8 cellular contexts compared by ENCODE assay signal in the genomic region with DNA sequence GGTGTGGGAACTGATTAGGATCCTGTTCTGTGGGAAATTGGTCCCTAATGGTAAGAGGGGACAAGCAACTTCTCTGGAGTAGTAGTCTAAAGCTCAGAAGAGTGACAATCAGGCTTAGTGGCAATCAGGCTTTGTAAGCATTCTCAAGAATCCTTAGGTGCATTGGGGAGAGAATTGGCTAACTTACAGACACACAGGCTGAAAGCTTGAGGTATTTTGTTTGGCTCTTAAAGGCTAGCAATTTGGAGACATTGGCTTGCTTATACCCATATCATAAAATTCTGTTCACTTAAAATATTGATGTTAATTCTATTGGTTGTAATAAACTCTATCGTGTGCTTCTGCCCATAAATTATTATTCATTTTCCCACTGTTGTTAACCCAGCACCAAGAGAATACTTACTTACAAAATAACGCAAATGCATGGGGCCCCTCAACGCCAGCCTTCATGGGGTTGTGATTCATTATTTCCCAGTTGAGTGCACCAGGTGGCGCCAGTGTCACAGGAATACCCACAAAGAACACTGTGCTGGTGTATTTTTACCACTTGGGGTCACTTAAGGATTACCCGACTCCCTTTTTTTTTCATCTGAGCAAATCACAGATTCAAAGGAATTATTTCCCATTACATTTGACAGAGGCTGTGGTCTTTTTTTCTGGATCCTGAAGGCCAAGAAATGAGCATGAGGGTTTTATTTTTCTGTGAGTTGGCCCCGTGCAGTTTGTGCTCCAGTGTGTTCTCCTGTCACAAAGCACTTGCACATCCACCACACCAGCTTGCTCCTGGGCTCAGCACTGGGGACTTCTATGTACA. TPM values are rescaled to one million over a fixed set of nuclear protein-coding genes. Genes with fewer than 3 reads are reported as not detected.
DNase-seq lines count a peak whose midpoint lies in the region; ATAC-seq and TF ChIP-seq lines count a peak whose summit lies in the region.

No MANE protein-coding gene starts in this region.

- peaks cover 12% of the 10 kb centered on the region for H3F3A ChIP-seq in neural progenitor cell (ENCODE audit: low read depth)

- H3K9me3 Mint-ChIP-seq in neural progenitor cell: peaks cover 13% of the 10 kb centered on the region

- H3K27me3 ChIP-seq in neural progenitor cell (no peaks in the 10 kb centered on the region), testis (no peaks in the 10 kb centered on the region)

- intact Hi-C loops in testis (cut with DNase I; ENCODE audit: low total_unique reads): loop anchor here (10.0 kb wide), 1 partner anchor 968 kb away; no protein-coding TSS in a partner anchor

- peak; percentile 78 for ATAC-seq in HG03280 (IDR thresholded peaks at IDR 0.05; ENCODE audit: unreplicated experiment)

- H3K36me3 ChIP-seq in neural progenitor cell (peaks cover 9% of the 10 kb centered on the region), testis (ENCODE audit: low read depth, missing control alignments) (no peaks in the 10 kb centered on the region)

- peak; percentile 91 for TF ChIP-seq CTCF in fibroblast of mammary gland (conservative IDR thresholded peaks at IDR 0.05; ENCODE audit: control insufficient read depth, insufficient read depth, low read depth, low read length)
- TF ChIP-seq CTCF in neural progenitor cell (IDR thresholded peaks at IDR 0.05): peak; percentile 100
- TF ChIP-seq CTCF in testis (IDR thresholded peaks at IDR 0.05): peak; percentile 84 to 94 (median 91)

- no peaks in the 10 kb centered on the region for H4K20me1 ChIP-seq in neural progenitor cell (ENCODE audit: low read depth)

- WGBS in testis, 2 donors: 16 to 20% methylated on average over 6 of the region's 6 CpGs

- TF ChIP-seq POLR2A in testis (IDR thresholded peaks at IDR 0.05): no peak

- H3K36me3 Mint-ChIP-seq in neural progenitor cell: peaks cover 20% of the 10 kb centered on the region

- H3K4me2 ChIP-seq in neural progenitor cell: no peak overlapping the region

- no peak overlapping the region for H3K27ac Mint-ChIP-seq in neural progenitor cell

- H2AFZ ChIP-seq in neural progenitor cell (replicated peaks): no peak overlapping the region

- no peak overlapping the region for H3K4me3 ChIP-seq in fibroblast of mammary gland (ENCODE audit: control insufficient read depth, low read depth, low read length)
- no peak overlapping the region for H3K4me3 ChIP-seq in neural progenitor cell
- H3K4me3 ChIP-seq in testis: no peak overlapping the region

- no peaks in the 10 kb centered on the region for H3K79me2 ChIP-seq in neural progenitor cell (ENCODE audit: low read depth)

- peaks cover 27% of the 10 kb centered on the region for H3K4me1 Mint-ChIP-seq in neural progenitor cell

- H3K4me3 Mint-ChIP-seq in neural progenitor cell: no peak overlapping the region

- H3K27me3 Mint-ChIP-seq in neural progenitor cell (ENCODE audit: insufficient read depth, low read depth): peaks cover 5% of the 10 kb centered on the region

- H3K27ac ChIP-seq in neural progenitor cell: no peak overlapping the region
- no peak overlapping the region for H3K27ac ChIP-seq in testis

- H3K9me3 ChIP-seq in neural progenitor cell (ENCODE audit: low read depth) (no peaks in the 10 kb centered on the region), testis (no peaks in the 10 kb centered on the region)

- DNase-seq in COLO829 (ENCODE audit: low spot score) (peak; percentile 58), GM19240 (ENCODE audit: insufficient read length, low spot score) (peak; percentile 32), NCI-H69 (lab: John Stamatoyannopoulos, UW) (peak; percentile 42), fibroblast of mammary gland (ENCODE audit: low read depth) (peak; percentile 69), neural progenitor cell (ENCODE audit: low spot score) (peak; percentile 85), testis (peak; percentile 83)
- peak; percentile 68 for DNase-seq in activated CD8-positive, alpha-beta memory T cell treated with anti-CD3 and anti-CD28 coated beads, Interleukin-2, amount 50 U/mL, for 48 hours

- H3K9ac ChIP-seq in neural progenitor cell: no peak overlapping the region

- H3K4me1 ChIP-seq in neural progenitor cell (peaks cover 4% of the 10 kb centered on the region), testis (no peaks in the 10 kb centered on the region)

RNA-seq across cellular contexts. Expression of gene DDX1, which starts 45.5 kb away (rescaled TPM):
- 66.8 and 103 TPM in 2 replicates for total RNA-seq in neural progenitor cell (ENCODE audit: low replicate concordance)
- total RNA-seq in testis: 10 to 100 TPM; 65.0 to 66.9 TPM
- 60.4 TPM for polyA plus RNA-seq in testis (ENCODE audit: insufficient read depth, low read depth, low replicate concordance)

Comparison
In these comparisons a context has a peak if more than half of its experiments do, and no peak if none do; other contexts are left out.
1. DNase-seq: peak in every context shown above with its lines; median percentile 85 in neural progenitor cell; 83 in testis; 69 in fibroblast of mammary gland; 68 in activated CD8-positive, alpha-beta memory T cell treated with anti-CD3 and anti-CD28 coated beads, Interleukin-2, amount 50 U/mL, for 48 hours; 58 in COLO829; 42 in NCI-H69; 32 in GM19240.